ENCODE assay signal across 20 cellular contexts in the genomic region with DNA sequence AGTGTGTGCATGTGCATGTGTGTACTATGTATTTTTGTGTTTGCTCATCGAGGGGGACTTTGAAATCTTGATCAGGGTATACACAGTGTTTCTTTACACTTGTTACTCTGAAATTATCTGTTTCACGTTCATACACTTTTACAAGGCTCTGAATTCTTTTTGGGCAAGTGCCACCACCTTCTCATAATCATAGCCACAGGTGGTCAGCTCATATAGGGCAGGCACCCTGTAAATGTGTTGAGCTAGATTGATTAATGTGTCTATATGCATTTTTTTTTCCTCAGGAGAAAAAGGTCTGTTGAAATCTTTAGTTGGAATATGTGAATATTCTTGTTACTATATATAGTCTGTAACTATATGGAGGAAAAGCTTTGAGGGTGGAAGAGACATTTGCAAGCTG.
DNase-seq lines count a peak whose midpoint lies in the region; TF ChIP-seq lines count a peak whose summit lies in the region.
"Had no signal": no experiment of that assay in that cellular context is flagged by ENCODE, and none has a peak within 500 bp of the region (broad histone marks: within the 10 kb centered on the region; RNA-seq: fewer than 3 reads in every experiment).

No MANE protein-coding gene starts in this region.

- CTCF ChIA-PET in HEK293T (lab: Yijun Ruan, JAX): interaction anchor here (0.6 kb wide), 1 partner anchor 234 kb away, joined by 3 read pairs; no protein-coding TSS in a partner anchor

- H3K36me3 Mint-ChIP-seq in brain: no peaks in the 10 kb centered on the region
- H3K36me3 Mint-ChIP-seq: CD14-positive monocyte; CD4-positive, alpha-beta memory T cell; CD4-positive, CD25-positive, alpha-beta regulatory T cell; CD8-positive, alpha-beta memory T cell had no signal

- peak overlapping the region in 2 of 5 experiments; percentile 19 to 22 for H3K4me3 Mint-ChIP-seq in brain
- H3K4me3 Mint-ChIP-seq: CD14-positive monocyte; CD4-positive, alpha-beta memory T cell; CD4-positive, CD25-positive, alpha-beta regulatory T cell; CD8-positive, alpha-beta memory T cell had no signal

- DNase-seq in HEK293T (ENCODE audit: extremely low spot score) (no peak), amygdala (lab: John Stamatoyannopoulos, UW) (no peak)
- no peak for DNase-seq in activated effector memory CD4-positive, alpha-beta T cell treated with anti-CD3 and anti-CD28 coated beads, Interleukin-2, amount 50 U/mL, for 16 hours
- no peak for DNase-seq in activated effector memory CD4-positive, alpha-beta T cell treated with Interleukin-2 at 50 U/mL for 16 hours
- DNase-seq: 8988T; ACHN; BE2C; C1 segment of cervical spinal cord; CD4-positive, alpha-beta memory T cell; CD4-positive, CD25-positive, alpha-beta regulatory T cell; CD8-positive, alpha-beta memory T cell; COR-L47; DMS 273 treated with DMSO at 0.1 percent for 48 hours; DMS153; DMS79; DND-41; EL; GDM1 had no signal

- TF ChIP-seq CTCF in brain (conservative IDR thresholded peaks at IDR 0.05): no peak

- no peaks in the 10 kb centered on the region for H3K9me3 Mint-ChIP-seq in brain
- H3K9me3 Mint-ChIP-seq: CD14-positive monocyte had no signal

- peaks cover 11% of the 10 kb centered on the region for H3K4me1 Mint-ChIP-seq in brain
- H3K4me1 Mint-ChIP-seq: CD14-positive monocyte; CD4-positive, alpha-beta memory T cell; CD4-positive, CD25-positive, alpha-beta regulatory T cell; CD8-positive, alpha-beta memory T cell had no signal

- POLR2A ChIA-PET in HEK293T (lab: Yijun Ruan, JAX): no interaction called here

- peak overlapping the region in 3 of 5 experiments; percentile 11 to 87 (median 32) for H3K27ac Mint-ChIP-seq in brain
- H3K27ac Mint-ChIP-seq: CD14-positive monocyte; CD4-positive, alpha-beta memory T cell; CD4-positive, CD25-positive, alpha-beta regulatory T cell; CD8-positive, alpha-beta memory T cell had no signal

- H3K27me3 Mint-ChIP-seq in brain: peaks cover 4% of the 10 kb centered on the region

TF ChIP-seq in HEK293T, 16 proteins besides CTCF, POLR2A, EP300 and RAD21:
- TF ChIP-seq, protein P1, sequence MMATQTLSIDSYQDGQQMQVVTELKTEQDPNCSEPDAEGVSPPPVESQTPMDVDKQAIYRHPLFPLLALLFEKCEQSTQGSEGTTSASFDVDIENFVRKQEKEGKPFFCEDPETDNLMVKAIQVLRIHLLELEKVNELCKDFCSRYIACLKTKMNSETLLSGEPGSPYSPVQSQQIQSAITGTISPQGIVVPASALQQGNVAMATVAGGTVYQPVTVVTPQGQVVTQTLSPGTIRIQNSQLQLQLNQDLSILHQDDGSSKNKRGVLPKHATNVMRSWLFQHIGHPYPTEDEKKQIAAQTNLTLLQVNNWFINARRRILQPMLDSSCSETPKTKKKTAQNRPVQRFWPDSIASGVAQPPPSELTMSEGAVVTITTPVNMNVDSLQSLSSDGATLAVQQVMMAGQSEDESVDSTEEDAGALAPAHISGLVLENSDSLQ (IDR thresholded peaks at IDR 0.05): peak; percentile 72
- TF ChIP-seq ZNF384 (IDR thresholded peaks at IDR 0.05) (0 out of 2 replicates have a peak, but pooled peaks have one; percentile 33), LEF1 (IDR thresholded peaks at IDR 0.05; ENCODE audit: borderline replicate concordance) (no peak), FOXA1 (IDR thresholded peaks at IDR 0.05) (no peak), L3MBTL2 (conservative IDR thresholded peaks at IDR 0.05) (no peak), ARNT (IDR thresholded peaks at IDR 0.05) (no peak)
